In the genomic region with DNA sequence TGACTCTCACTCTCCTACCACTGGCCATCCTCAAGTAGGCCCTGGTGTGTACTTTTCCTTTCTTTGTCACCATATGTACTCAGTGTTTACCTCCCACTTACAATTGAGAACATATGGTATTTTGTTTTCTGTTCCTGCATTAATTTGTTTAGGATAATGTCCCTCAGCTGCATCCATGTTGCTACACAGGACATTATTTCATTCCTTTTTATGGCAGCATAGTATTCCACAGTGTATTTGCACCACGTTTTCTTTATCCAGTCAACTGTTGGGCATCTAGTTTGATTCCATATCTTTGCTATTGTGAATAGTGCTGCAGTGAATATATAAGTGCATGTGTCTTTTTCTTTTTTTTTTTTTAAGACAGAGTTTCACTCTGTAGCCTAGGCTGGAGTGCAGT, we compare ENCODE assay signal across 36 cellular contexts.
"Had no signal": no experiment of that assay in that cellular context is flagged by ENCODE, and none has a peak within 500 bp of the region (broad histone marks: within the 10 kb centered on the region; RNA-seq: fewer than 3 reads in every experiment).

No MANE protein-coding gene starts in this region.

- H3K4me3 ChIP-seq: MG63 had no signal

- DNase-seq: Karpas-422, Kasumi-1, MG63, MM.1S, MV-4-11, NCI-H1048, NCI-H1092, NCI-H1092 treated with DMSO at 0.1 percent for 48 hours, NCI-H1105, NCI-H1105 treated with DMSO at 0.1 percent for 48 hours, NCI-H1417, NCI-H1417 treated with DMSO at 0.1 percent for 48 hours, NCI-H1436, NCI-H1436 treated with DMSO at 0.1 percent for 48 hours, NCI-H146, NCI-H1694, NCI-H1694 treated with DMSO at 0.1 percent for 48 hours, NCI-H187, NCI-H187 treated with DMSO at 0.1 percent for 48 hours, NCI-H1930, NCI-H2029, NCI-H2029 treated with DMSO at 0.1 percent for 48 hours, NCI-H2081, NCI-H2081 treated with DMSO at 0.1 percent for 48 hours, NCI-H2107, NCI-H2171, NCI-H2171 treated with DMSO at 0.1 percent for 48 hours, NCI-H2227 treated with DMSO at 0.1 percent for 48 hours, NCI-H226, NCI-H345, NCI-H446, NCI-H446 treated with DMSO at 0.1 percent for 48 hours, NCI-H510A, NCI-H510A treated with DMSO at 0.1 percent for 48 hours, NCI-H524, NCI-H524 treated with DMSO at 0.1 percent for 48 hours had no signal

- H3K27me3 ChIP-seq: MG63 had no signal
